Comparison of ENCODE assay signal across 12 cellular contexts in genomic region chr1:226722901-226723639, GRCh38. TPM values are rescaled to one million over a fixed set of nuclear protein-coding genes. Genes with fewer than 3 reads are reported as not detected.
A peak's percentile ranks its signal among the peaks of the same experiment; 100 is the strongest.
DNase-seq lines count a peak whose midpoint lies in the region; ATAC-seq, FAIRE-seq and TF ChIP-seq lines count a peak whose summit lies in the region.
"Had no signal": no experiment of that assay in that cellular context is flagged by ENCODE, and none has a peak within 500 bp of the region (broad histone marks: within the 10 kb centered on the region; RNA-seq: fewer than 3 reads in every experiment).

No MANE protein-coding gene starts in this region.

- TF ChIP-seq CTCF in H1 (IDR thresholded peaks at IDR 0.05; ENCODE audit: control extremely low read depth in 1 of 3, insufficient read depth in 1 of 3, low read depth in 1 of 3, low read length in 3 of 3): no peak

- CTCF ChIA-PET in H1 (lab: Charles Lee; ENCODE audit: partially characterized antibody): interaction anchor here (0.7 to 2.1 kb wide), 11 partner anchors 9 to 105 kb away, joined by 3 to 11 read pairs (median 3); partner anchors contain the start of gene ITPKB

- H3K4me2 ChIP-seq in H1 (ENCODE audit: insufficient read depth in 1 of 2, low read depth in 2 of 2, low read length in 2 of 2): peak overlapping the region; percentile 47 to 87; a peak in 3 of 4 replicates

- no peak overlapping the region for H3K23ac ChIP-seq in H1 (ENCODE audit: insufficient read length)

- H2BK20ac ChIP-seq in H1 (ENCODE audit: low read length): peak overlapping the region; percentile 91

- peaks cover 16 to 23% (median 20%) of the 10 kb centered on the region in 4 experiments for H3K4me1 ChIP-seq in H1 (replicated peaks in 1 of 4; ENCODE audit: control insufficient read depth in 3 of 4, insufficient read depth in 4 of 4, low read length in 3 of 4)

- H3K4me3 Mint-ChIP-seq in stimulated activated effector memory CD8-positive, alpha-beta T cell treated with anti-CD3 and anti-CD28 coated beads, Interleukin-12 subunit alpha, Interleukin-12 subunit beta, amount 100 ng/mL, for 72 hours: peak overlapping the region; percentile 81

- peak overlapping the region; percentile 98; the same call in 1 of the 2 replicates for H2AK5ac ChIP-seq in H1 (ENCODE audit: low read depth, low read length)

- TF ChIP-seq POLR2A in H1 (IDR thresholded peaks at IDR 0.05; ENCODE audit: control extremely low read depth in 1 of 2, low read depth in 2 of 2, low read length in 2 of 2): no peak

- H3K36me3 Mint-ChIP-seq in stimulated activated effector memory CD8-positive, alpha-beta T cell treated with anti-CD3 and anti-CD28 coated beads, Interleukin-12 subunit alpha, Interleukin-12 subunit beta, amount 100 ng/mL, for 72 hours: peaks cover 83% of the 10 kb centered on the region

- no peak overlapping the region for H4K5ac ChIP-seq in H1 (ENCODE audit: insufficient read length, low read depth, low read length)

- TF ChIP-seq EP300 in H1 (IDR thresholded peaks at IDR 0.05; ENCODE audit: borderline replicate concordance in 1 of 2, low read depth in 2 of 2, low read length in 2 of 2): no peak

- H4K8ac ChIP-seq in H1 (ENCODE audit: extremely low read depth, insufficient read depth, low read length): no peak overlapping the region

- no peaks in the 10 kb centered on the region for H3K79me1 ChIP-seq in H1 (ENCODE audit: low read depth, low read length)

- H3K79me2 ChIP-seq in H1 (ENCODE audit: control insufficient read depth in 1 of 2, insufficient read depth in 2 of 2, low read length in 2 of 2): no peaks in the 10 kb centered on the region

- H3K9me3 Mint-ChIP-seq in stimulated activated effector memory CD8-positive, alpha-beta T cell treated with anti-CD3 and anti-CD28 coated beads, Interleukin-12 subunit alpha, Interleukin-12 subunit beta, amount 100 ng/mL, for 72 hours: no peaks in the 10 kb centered on the region

- H4K20me1 ChIP-seq in H1 (replicated peaks in 1 of 2; ENCODE audit: control insufficient read depth in 1 of 2, insufficient read depth in 2 of 2, low read length in 2 of 2): no peaks in the 10 kb centered on the region

- H2BK120ac ChIP-seq in H1 (replicated peaks; ENCODE audit: low read depth, low read length): peak overlapping the region; percentile 78

- H3K27me3 ChIP-seq in H1 (replicated peaks in 1 of 4; ENCODE audit: control insufficient read depth in 3 of 4, extremely low read depth in 1 of 4, insufficient read depth in 3 of 4, low read length in 3 of 4): no peaks in the 10 kb centered on the region; a peak in 1 of 7 replicates
- H3K27me3 ChIP-seq: cardiac muscle cell had no signal

- H3K14ac ChIP-seq in H1 (ENCODE audit: insufficient read length): peak overlapping the region; percentile 32

- peak overlapping the region; percentile 75 for H2BK15ac ChIP-seq in H1 (ENCODE audit: low read length)

- no peaks in the 10 kb centered on the region; the same call in none of the 2 replicates for H3K23me2 ChIP-seq in H1 (ENCODE audit: low read depth, low read length)

- POLR2A ChIA-PET in H1 (lab: Charles Lee; ENCODE audit: partially characterized antibody): interaction anchor here (0.8 to 1.3 kb wide), 2 partner anchors 11 to 56 kb away, joined by 3 read pairs; no protein-coding TSS in a partner anchor

- H3K27ac Mint-ChIP-seq in stimulated activated effector memory CD8-positive, alpha-beta T cell treated with anti-CD3 and anti-CD28 coated beads, Interleukin-12 subunit alpha, Interleukin-12 subunit beta, amount 100 ng/mL, for 72 hours: peak overlapping the region; percentile 93

- H3K56ac ChIP-seq in H1 (replicated peaks; ENCODE audit: insufficient read length, low read depth, low read length): no peak overlapping the region

- no peak overlapping the region for H3K27ac ChIP-seq in H1 (ENCODE audit: low read depth, low read length)
- H3K27ac ChIP-seq: cardiac muscle cell, WERI-Rb-1 had no signal

- H3K9ac ChIP-seq in H1 (replicated peaks in 1 of 4; ENCODE audit: extremely low read depth in 1 of 4, low read depth in 3 of 4, low read length in 3 of 4): no peak overlapping the region

- peak overlapping the region; percentile 42; the same call in 1 of the 2 replicates for H3K18ac ChIP-seq in H1 (ENCODE audit: extremely low read depth, low read length)

- no peak overlapping the region for H2AFZ ChIP-seq in H1 (ENCODE audit: low read length)

- 77% methylated on average over 14 of the region's 14 CpGs; no CpG with 5 or more reads in 1 of the 2 experiments for WGBS in H1 (ENCODE audit: extremely low coverage in 1 of 2, insufficient coverage in 1 of 2, insufficient read length in 1 of 2, insufficient replicate concordance in 2 of 2, low coverage in 1 of 2, low lambda C conversion rate in 2 of 2, missing lambda C conversion rate in 1 of 2), 2 experiments

- H3K4me1 Mint-ChIP-seq in stimulated activated effector memory CD8-positive, alpha-beta T cell treated with anti-CD3 and anti-CD28 coated beads, Interleukin-12 subunit alpha, Interleukin-12 subunit beta, amount 100 ng/mL, for 72 hours: peaks cover 79% of the 10 kb centered on the region

- peak overlapping the region; percentile 83 for H4K91ac ChIP-seq in H1 (replicated peaks; ENCODE audit: insufficient read length, low read length)

- FAIRE-seq in H1 (lab: Jason Lieb, UNC): no peak

- H3K36me3 ChIP-seq in H1 (ENCODE audit: control insufficient read depth in 2 of 4, insufficient read depth in 4 of 4, low read length in 3 of 4): no peaks in the 10 kb centered on the region
- H3K36me3 ChIP-seq: cardiac muscle cell, WERI-Rb-1 had no signal

- H3K4ac ChIP-seq in H1 (replicated peaks; ENCODE audit: insufficient read length, low read depth, low read length): peak overlapping the region; percentile 63

- no peak for TF ChIP-seq RAD21 in H1 (IDR thresholded peaks at IDR 0.05 in 1 of 2, conservative IDR thresholded peaks at IDR 0.05 in 1 of 2; ENCODE audit: low read depth in 2 of 2, low read length in 2 of 2)

- H3K9me3 ChIP-seq in H1 (ENCODE audit: insufficient read depth in 2 of 2, low read depth in 1 of 2, low read length in 1 of 2): no peaks in the 10 kb centered on the region

- peak; percentile 82 for DNase-seq in NCI-H2171 treated with DMSO at 0.1 percent for 48 hours (lab: John Stamatoyannopoulos, UW)
- DNase-seq in NCI-H2171 (lab: John Stamatoyannopoulos, UW): no peak
- DNase-seq in NCI-H524 treated with DMSO at 0.1 percent for 48 hours (lab: John Stamatoyannopoulos, UW): peak; percentile 47
- no peak for DNase-seq in H1 (ENCODE audit: low read depth in 1 of 2, low spot score in 2 of 2)
- DNase-seq in stimulated activated effector memory CD8-positive, alpha-beta T cell treated with anti-CD3 and anti-CD28 coated beads, Interleukin-12 subunit alpha, Interleukin-12 subunit beta, amount 100 ng/mL, for 72 hours (ENCODE audit: low spot score in 2 of 2): no peak
- DNase-seq in NOMO-1 (lab: John Stamatoyannopoulos, UW; ENCODE audit: unreplicated experiment in 2 of 2): no peak
- DNase-seq in activated CD4-positive, alpha-beta T cell treated with anti-CD3 and anti-CD28 coated beads, Interleukin-2, amount 50 U/mL, for 1 hour: no peak
- DNase-seq: hippocampal formation, occipital lobe, WERI-Rb-1 had no signal

- peak overlapping the region; percentile 85 for H2BK12ac ChIP-seq in H1 (ENCODE audit: low read depth, low read length)

- ATAC-seq in stimulated activated effector memory CD8-positive, alpha-beta T cell treated with anti-CD3 and anti-CD28 coated beads, Interleukin-12 subunit alpha, Interleukin-12 subunit beta, amount 100 ng/mL, for 72 hours: peak; percentile 38
- ATAC-seq in GM18511 (IDR thresholded peaks at IDR 0.05; ENCODE audit: unreplicated experiment): no peak

- H3K4me3 ChIP-seq in H1 (ENCODE audit: extremely low read depth in 1 of 4, insufficient read depth in 2 of 4, low read depth in 3 of 4, low read length in 4 of 4): no peak overlapping the region
- H3K4me3 ChIP-seq: cardiac muscle cell had no signal

- peak overlapping the region; percentile 75; the same call in 1 of the 2 replicates for H2BK5ac ChIP-seq in H1 (ENCODE audit: low read depth, low read length)

TF ChIP-seq in H1, 55 proteins besides CTCF, POLR2A, EP300 and RAD21:
- TF ChIP-seq E2F6 (IDR thresholded peaks at IDR 0.05) (peak; percentile 46; the same call in 1 of the 2 replicates), TAF1 (IDR thresholded peaks at IDR 0.05; ENCODE audit: low read depth, low read length) (no peak)

RNA-seq across cellular contexts. Expression of gene ITPKB, which starts 16.0 kb away (rescaled TPM):
- 4.2 and 4.8 TPM in 2 replicates for total RNA-seq in H1 (2021; fragmentation: NEBNext Ultra II Directional; extraction: Animal tissue kit (Norgen Biotek cat#: 25700))
- 1.7 and 2.0 TPM in 2 replicates for polyA plus RNA-seq in H1 (2011; rRNA removed)
- polyA plus RNA-seq in H1 (2011; cell fraction: cytosol; rRNA removed): 1.9 TPM
- polyA plus RNA-seq in H1 (2011; cell fraction: nucleus; rRNA removed): 3.6 TPM
- 3.0 to 3.4 TPM (median 3.2 TPM) in 4 replicates for polyA plus RNA-seq in H1 (2012, experiment 1 of 2)
- polyA plus RNA-seq in H1 (2012, experiment 2 of 2): 3.4 TPM
- 2.3 TPM for polyA plus RNA-seq in H1 (2013, experiment 1 of 2)
- 2.4 TPM for polyA plus RNA-seq in H1 (2013, experiment 2 of 2)
- 3.7 and 4.3 TPM in 2 replicates for polyA minus RNA-seq in H1 (2011; rRNA and poly(A)+ RNA removed)
- polyA minus RNA-seq in H1 (2011; cell fraction: cytosol; rRNA and poly(A)+ RNA removed): 4.2 TPM
- polyA minus RNA-seq in H1 (2011; cell fraction: nucleus; rRNA and poly(A)+ RNA removed): 6.3 TPM

Comparison
In these comparisons a context has a peak if more than half of its experiments do, and no peak if none do; other contexts are left out.
1. DNase-seq: peak in NCI-H2171 treated with DMSO at 0.1 percent for 48 hours (single experiment) and NCI-H524 treated with DMSO at 0.1 percent for 48 hours (single experiment); none in NCI-H2171 (single experiment), H1 (0 of 2), stimulated activated effector memory CD8-positive, alpha-beta T cell treated with anti-CD3 and anti-CD28 coated beads, Interleukin-12 subunit alpha, Interleukin-12 subunit beta, amount 100 ng/mL, for 72 hours (0 of 2), NOMO-1 (0 of 2) and activated CD4-positive, alpha-beta T cell treated with anti-CD3 and anti-CD28 coated beads, Interleukin-2, amount 50 U/mL, for 1 hour (single experiment).